ENCODE assay signal across 1 cellular context in genomic region chr17:44323359-44324091, GRCh38.
TF ChIP-seq lines count a peak whose summit lies in the region.

No MANE protein-coding gene starts in this region.

TF ChIP-seq in GM23338, 12 proteins besides CTCF, POLR2A, EP300 and RAD21 (continued from another document):
- no peak for TF ChIP-seq ZNF462 (CRISPR knock-in tag; IDR thresholded peaks at IDR 0.05)
- no peak for TF ChIP-seq STAT1 (IDR thresholded peaks at IDR 0.05; ENCODE audit: unreplicated experiment)
